8 cellular contexts compared by ENCODE assay signal in genomic region chr6:42569102-42570028, GRCh38. TPM values are rescaled to one million over a fixed set of nuclear protein-coding genes. Genes with fewer than 3 reads are reported as not detected.
DNase-seq lines count a peak whose midpoint lies in the region; TF ChIP-seq lines count a peak whose summit lies in the region.

No MANE protein-coding gene starts in this region.

- H3K4me2 ChIP-seq in trophoblast cell (ENCODE audit: low read length): no peak overlapping the region

- H3K9ac ChIP-seq in trophoblast cell (ENCODE audit: low read length): no peak overlapping the region

- DNase-seq in GF-D8 (lab: John Stamatoyannopoulos, UW): peak; percentile 52
- peak; percentile 49 for DNase-seq in NOMO-1 treated with DMSO at 0.1 percent for 48 hours (lab: John Stamatoyannopoulos, UW; ENCODE audit: unreplicated experiment)
- no peak for DNase-seq in chondrocyte (ENCODE audit: low spot score)
- DNase-seq in trophoblast cell: peak; percentile 12 to 56
- DNase-seq in cerebellar cortex (ENCODE audit: low spot score): no peak
- DNase-seq in testis: no peak
- no peak for DNase-seq in SHP77 (lab: John Stamatoyannopoulos, UW)
- DNase-seq in GM19238 (ENCODE audit: insufficient read length, low spot score): no peak

- H3K27me3 ChIP-seq in trophoblast cell (ENCODE audit: insufficient read depth, low read length): no peaks in the 10 kb centered on the region
- no peaks in the 10 kb centered on the region for H3K27me3 ChIP-seq in testis

- intact Hi-C loops in testis (cut with DNase I; ENCODE audit: low total_unique reads): no loop called here

- H3K4me1 ChIP-seq in trophoblast cell (ENCODE audit: control insufficient read depth in 1 of 2, insufficient read depth in 2 of 2, low read length in 2 of 2) (peaks cover 3% of the 10 kb centered on the region in 2 experiments), testis (no peaks in the 10 kb centered on the region)

- peaks cover 45% of the 10 kb centered on the region for H3K4me1 Mint-ChIP-seq in chondrocyte (ENCODE audit: low read depth)

- no peak overlapping the region for H2BK5ac ChIP-seq in trophoblast cell (ENCODE audit: low read depth, low read length, poor library complexity)

- no peak overlapping the region for H2BK120ac ChIP-seq in trophoblast cell (ENCODE audit: insufficient read depth, low read length, poor library complexity)

- H3K36me3 ChIP-seq in trophoblast cell (ENCODE audit: control insufficient read depth in 1 of 2, insufficient read depth in 2 of 2, low read length in 2 of 2) (peaks cover 2% of the 10 kb centered on the region in 2 experiments), testis (ENCODE audit: low read depth, missing control alignments) (no peaks in the 10 kb centered on the region)

- no peak overlapping the region for H3K23ac ChIP-seq in trophoblast cell (ENCODE audit: low read length)

- TF ChIP-seq POLR2A in testis (IDR thresholded peaks at IDR 0.05): no peak

- no peak overlapping the region for H2AK5ac ChIP-seq in trophoblast cell (ENCODE audit: low read length)

- peak overlapping the region; percentile 60 for H3K27ac Mint-ChIP-seq in chondrocyte (ENCODE audit: unreplicated experiment)

- no peak overlapping the region for H4K91ac ChIP-seq in trophoblast cell (ENCODE audit: low read depth, low read length)

- no peak overlapping the region for H3K18ac ChIP-seq in trophoblast cell (ENCODE audit: low read length)

- no peak overlapping the region for H3K14ac ChIP-seq in trophoblast cell (ENCODE audit: low read length)

- H3K4me3 Mint-ChIP-seq in chondrocyte (ENCODE audit: unreplicated experiment): no peak overlapping the region

- H2AFZ ChIP-seq in trophoblast cell (ENCODE audit: insufficient read depth, low read length, poor library complexity): no peak overlapping the region

- H3K4me3 ChIP-seq in trophoblast cell (ENCODE audit: low read depth, low read length) (no peak overlapping the region), testis (no peak overlapping the region)

- H3K27ac ChIP-seq in trophoblast cell (ENCODE audit: low read depth, low read length) (no peak overlapping the region), testis (no peak overlapping the region)

- TF ChIP-seq CTCF in chondrocyte (IDR thresholded peaks at IDR 0.05): peak; percentile 32
- no peak for TF ChIP-seq CTCF in testis (IDR thresholded peaks at IDR 0.05)

- peak overlapping the region; percentile 79 for H3K4ac ChIP-seq in trophoblast cell (ENCODE audit: low read depth, low read length)

- H3K36me3 Mint-ChIP-seq in chondrocyte (ENCODE audit: low read depth): peaks cover 5% of the 10 kb centered on the region

- H3K9me3 ChIP-seq in trophoblast cell (ENCODE audit: insufficient read depth, low read depth, low read length) (no peaks in the 10 kb centered on the region), testis (no peaks in the 10 kb centered on the region)

- no peaks in the 10 kb centered on the region for H3K27me3 Mint-ChIP-seq in chondrocyte (ENCODE audit: low read depth)

- H2BK12ac ChIP-seq in trophoblast cell (ENCODE audit: low read length): no peak overlapping the region

- H3K9me3 Mint-ChIP-seq in chondrocyte (ENCODE audit: low read depth): no peaks in the 10 kb centered on the region

- peaks cover 2% of the 10 kb centered on the region for H3K79me1 ChIP-seq in trophoblast cell (ENCODE audit: low read length)

- peaks cover 8% of the 10 kb centered on the region for H3K79me2 ChIP-seq in trophoblast cell (ENCODE audit: control insufficient read depth, insufficient read depth, low read length, poor library complexity)

- H4K12ac ChIP-seq in trophoblast cell (ENCODE audit: low read depth, low read length): no peak overlapping the region

- H4K8ac ChIP-seq in trophoblast cell (ENCODE audit: low read depth, low read length): no peak overlapping the region

RNA-seq across cellular contexts. Expression of gene UBR2, which starts 5.5 kb away (rescaled TPM):
- total RNA-seq in chondrocyte (20.9 to 25.7 TPM (median 20.9 TPM) in 3 replicates), testis (10 to 100 TPM; 25.8 to 26.8 TPM)
- polyA plus RNA-seq in trophoblast cell (2013): 8.4 and 8.5 TPM in 2 replicates
- polyA plus RNA-seq in testis (ENCODE audit: insufficient read depth, low read depth, low replicate concordance): 11.1 TPM

Comparison
In these comparisons a context has a peak if more than half of its experiments do, and no peak if none do; other contexts are left out.
1. DNase-seq: peak in GF-D8 (single experiment), NOMO-1 treated with DMSO at 0.1 percent for 48 hours (single experiment) and trophoblast cell (2 of 2); none in chondrocyte (single experiment), cerebellar cortex (single experiment), testis (single experiment), SHP77 (0 of 2) and GM19238 (single experiment).